ENCODE assay signal across 8 cellular contexts in the genomic region with DNA sequence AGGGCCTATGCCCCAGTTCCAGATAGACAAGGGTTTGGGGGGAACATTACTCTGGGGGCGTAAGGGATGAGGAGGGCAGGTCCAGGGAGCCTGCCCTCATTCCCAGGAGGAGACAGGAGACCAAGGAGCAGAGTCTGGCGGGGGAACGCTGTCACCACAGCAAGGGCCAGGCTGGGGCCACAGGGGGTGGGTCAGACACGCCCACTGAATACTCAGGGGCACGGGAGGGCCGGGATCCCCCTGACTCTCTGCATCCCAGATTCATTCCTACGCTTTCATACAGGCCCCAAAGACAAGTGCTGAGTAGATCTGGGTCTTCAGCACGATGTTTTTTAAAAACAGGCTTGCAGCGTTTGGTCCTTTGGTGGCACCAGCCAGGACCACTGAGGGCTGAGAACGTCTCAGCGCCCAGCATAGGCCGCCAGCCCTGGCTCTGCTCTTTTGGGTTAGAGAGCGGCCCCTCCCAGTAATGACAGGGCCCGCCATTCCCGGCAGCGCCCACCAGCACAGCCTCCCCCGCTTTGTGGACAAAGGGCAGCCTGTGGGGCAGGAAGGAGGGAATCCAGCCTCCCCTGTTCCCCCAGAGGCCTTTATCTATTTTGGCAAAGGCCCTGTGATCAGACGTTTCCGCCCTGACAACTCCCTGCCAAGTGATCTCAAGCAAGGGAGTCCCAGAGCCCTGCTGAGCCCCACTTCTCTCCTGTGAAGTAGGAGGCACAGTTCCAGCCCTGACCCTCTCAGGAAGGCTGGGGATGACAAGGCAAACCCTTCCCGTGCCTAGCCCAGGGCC. TPM values are rescaled to one million over a fixed set of nuclear protein-coding genes. Genes with fewer than 3 reads are reported as not detected.
A peak's percentile ranks its signal among the peaks of the same experiment; 100 is the strongest.
DNase-seq lines count a peak whose midpoint lies in the region; ATAC-seq, FAIRE-seq and TF ChIP-seq lines count a peak whose summit lies in the region.

No MANE protein-coding gene starts in this region.

- ATAC-seq in HG03432 (IDR thresholded peaks at IDR 0.05; ENCODE audit: unreplicated experiment) = no peak
- no peak for ATAC-seq in T-helper 17 cell

- H3K4me3 ChIP-seq in HEK293 (ENCODE audit: low read depth, low read length) (no peak overlapping the region), cardiac fibroblast (replicated peaks in 1 of 2; ENCODE audit: low read depth in 2 of 2, low read length in 2 of 2) (no peak overlapping the region), small intestine (ENCODE audit: low read depth in 1 of 2, low read length in 2 of 2) (no peak overlapping the region)

- no peak overlapping the region for H3K27ac Mint-ChIP-seq in T-helper 17 cell

- no peak overlapping the region for H3K4me3 Mint-ChIP-seq in T-helper 17 cell

- H3K27ac ChIP-seq in HEK293 (ENCODE audit: extremely low read depth, low read depth, low read length) (no peak overlapping the region), layer of hippocampus (ENCODE audit: low read depth, low read length) (peak overlapping the region; percentile 60), small intestine (ENCODE audit: low read depth in 1 of 2, low read length in 1 of 2) (peak overlapping the region; percentile 69 to 94)

- H3K36me3 ChIP-seq in HEK293 (ENCODE audit: control insufficient read depth in 2 of 2, insufficient read depth in 1 of 2, low read length in 2 of 2) = no peaks in the 10 kb centered on the region
- no peaks in the 10 kb centered on the region for H3K36me3 ChIP-seq in small intestine (ENCODE audit: control insufficient read depth in 2 of 2, insufficient read depth in 2 of 2, low read length in 2 of 2)

- POLR2A ChIA-PET in HEK293 (lab: Yijun Ruan, JAX) = no interaction called here

- CTCF ChIA-PET in HEK293 (lab: Yijun Ruan, JAX) = no interaction called here

- DNase-seq in cardiac fibroblast (ENCODE audit: low read depth in 2 of 2) (peak; percentile 78 to 97), small intestine (peak; percentile 74), T-helper 17 cell (no peak), T-helper 2 cell (no peak), GM12891 (ENCODE audit: insufficient read length, low spot score) (no peak)

- peaks cover 20% of the 10 kb centered on the region for H3K4me1 Mint-ChIP-seq in T-helper 17 cell

- no peaks in the 10 kb centered on the region for H3K36me3 Mint-ChIP-seq in T-helper 17 cell (ENCODE audit: low read depth)

- FAIRE-seq in small intestine (lab: Jason Lieb, UNC) (no peak), GM12891 (lab: Jason Lieb, UNC) (no peak)

- TF ChIP-seq CTCF in HEK293 (tag by site-specific recombination; IDR thresholded peaks at IDR 0.05) (no peak), cardiac fibroblast (IDR thresholded peaks at IDR 0.05; ENCODE audit: low read depth, low read length) (no peak)

- H3K9me3 ChIP-seq in HEK293 (ENCODE audit: control insufficient read depth, insufficient read depth, low read depth, low read length) = no peaks in the 10 kb centered on the region
- H3K9me3 ChIP-seq in small intestine (ENCODE audit: control insufficient read depth, low read depth) = no peaks in the 10 kb centered on the region
- H3K9me3 ChIP-seq in T-helper 17 cell (ENCODE audit: control insufficient read depth, low read length, poor library complexity, severe bottlenecking) = no peaks in the 10 kb centered on the region

- H3K27me3 ChIP-seq in layer of hippocampus (ENCODE audit: control insufficient read depth, insufficient read depth, low read length) (no peaks in the 10 kb centered on the region), small intestine (ENCODE audit: control insufficient read depth in 2 of 2, insufficient read depth in 2 of 2, low read length in 2 of 2) (no peaks in the 10 kb centered on the region)

- H3K4me1 ChIP-seq in HEK293 (ENCODE audit: control insufficient read depth, insufficient read depth, low read length) (no peaks in the 10 kb centered on the region), small intestine (ENCODE audit: control insufficient read depth in 2 of 2, insufficient read depth in 1 of 2, low read depth in 1 of 2, low read length in 1 of 2) (peaks cover 17 to 25% of the 10 kb centered on the region in 2 donors)

- H3K27me3 Mint-ChIP-seq in T-helper 17 cell = no peaks in the 10 kb centered on the region

- TF ChIP-seq POLR2A in GM12891 (IDR thresholded peaks at IDR 0.05; ENCODE audit: low read depth, low read length) = no peak

- WGBS in small intestine, 3 donors = 14 to 37% (median 32%) methylated on average over 20 of the region's 20 CpGs

TF ChIP-seq in HEK293, 187 proteins besides CTCF, POLR2A, EP300 and RAD21:
- peak; percentile 21; the same call in 1 of the 2 replicates for TF ChIP-seq ZNF341 (tag by site-specific recombination; IDR thresholded peaks at IDR 0.05; ENCODE audit: low read depth)
- peak; percentile 42; the same call in 1 of the 2 replicates for TF ChIP-seq WT1 (tag by site-specific recombination; IDR thresholded peaks at IDR 0.05)
- TF ChIP-seq, protein P1, sequence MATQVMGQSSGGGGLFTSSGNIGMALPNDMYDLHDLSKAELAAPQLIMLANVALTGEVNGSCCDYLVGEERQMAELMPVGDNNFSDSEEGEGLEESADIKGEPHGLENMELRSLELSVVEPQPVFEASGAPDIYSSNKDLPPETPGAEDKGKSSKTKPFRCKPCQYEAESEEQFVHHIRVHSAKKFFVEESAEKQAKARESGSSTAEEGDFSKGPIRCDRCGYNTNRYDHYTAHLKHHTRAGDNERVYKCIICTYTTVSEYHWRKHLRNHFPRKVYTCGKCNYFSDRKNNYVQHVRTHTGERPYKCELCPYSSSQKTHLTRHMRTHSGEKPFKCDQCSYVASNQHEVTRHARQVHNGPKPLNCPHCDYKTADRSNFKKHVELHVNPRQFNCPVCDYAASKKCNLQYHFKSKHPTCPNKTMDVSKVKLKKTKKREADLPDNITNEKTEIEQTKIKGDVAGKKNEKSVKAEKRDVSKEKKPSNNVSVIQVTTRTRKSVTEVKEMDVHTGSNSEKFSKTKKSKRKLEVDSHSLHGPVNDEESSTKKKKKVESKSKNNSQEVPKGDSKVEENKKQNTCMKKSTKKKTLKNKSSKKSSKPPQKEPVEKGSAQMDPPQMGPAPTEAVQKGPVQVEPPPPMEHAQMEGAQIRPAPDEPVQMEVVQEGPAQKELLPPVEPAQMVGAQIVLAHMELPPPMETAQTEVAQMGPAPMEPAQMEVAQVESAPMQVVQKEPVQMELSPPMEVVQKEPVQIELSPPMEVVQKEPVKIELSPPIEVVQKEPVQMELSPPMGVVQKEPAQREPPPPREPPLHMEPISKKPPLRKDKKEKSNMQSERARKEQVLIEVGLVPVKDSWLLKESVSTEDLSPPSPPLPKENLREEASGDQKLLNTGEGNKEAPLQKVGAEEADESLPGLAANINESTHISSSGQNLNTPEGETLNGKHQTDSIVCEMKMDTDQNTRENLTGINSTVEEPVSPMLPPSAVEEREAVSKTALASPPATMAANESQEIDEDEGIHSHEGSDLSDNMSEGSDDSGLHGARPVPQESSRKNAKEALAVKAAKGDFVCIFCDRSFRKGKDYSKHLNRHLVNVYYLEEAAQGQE (tag by site-specific recombination; IDR thresholded peaks at IDR 0.05) = no peak

TF ChIP-seq in GM12891, 5 proteins besides CTCF, POLR2A, EP300 and RAD21:
- TF ChIP-seq POLR2AphosphoS5 (IDR thresholded peaks at IDR 0.05; ENCODE audit: low read depth, low read length) = no peak
- no peak for TF ChIP-seq POU2F2 (IDR thresholded peaks at IDR 0.05; ENCODE audit: low read depth, low read length)
- no peak for TF ChIP-seq PAX5 (IDR thresholded peaks at IDR 0.05; ENCODE audit: insufficient read depth, low read length, severe bottlenecking)
- TF ChIP-seq SPI1 (IDR thresholded peaks at IDR 0.05; ENCODE audit: low read depth, low read length) = no peak
- no peak for TF ChIP-seq TAF1 (IDR thresholded peaks at IDR 0.05; ENCODE audit: low read depth, low read length)

RNA-seq across cellular contexts. Expression of gene NEK6, which starts 24.9 kb away (rescaled TPM):
- polyA plus RNA-seq in small intestine = 10 to 100 TPM in 2 of 3 donors, 1 to 10 TPM in 1; 9.7 to 28.9 (median 18.3) TPM
- 10 to 100 TPM in 1 of 2 donors, 1 to 10 TPM in 1; 7.8 to 12.7 TPM for total RNA-seq in T-helper 17 cell
- polyA plus RNA-seq in GM12891 (2012; ENCODE audit: low read depth, missing spikeins) = 117 TPM

Comparison
In these comparisons a context has a peak if more than half of its experiments do, and no peak if none do; other contexts are left out.
1. DNase-seq: peak in cardiac fibroblast (2 of 2) and small intestine (single experiment); none in T-helper 17 cell (0 of 3), T-helper 2 cell (0 of 5) and GM12891 (single experiment).